13 cellular contexts compared by ENCODE assay signal in genomic region chr16:3347586-3347985, GRCh38. TPM values are rescaled to one million over a fixed set of nuclear protein-coding genes. Genes with fewer than 3 reads are reported as not detected.
A peak's percentile ranks its signal among the peaks of the same experiment; 100 is the strongest.
DNase-seq lines count a peak whose midpoint lies in the region; ATAC-seq and TF ChIP-seq lines count a peak whose summit lies in the region.
"Had no signal": no experiment of that assay in that cellular context is flagged by ENCODE, and none has a peak within 500 bp of the region (broad histone marks: within the 10 kb centered on the region; RNA-seq: fewer than 3 reads in every experiment).

No MANE protein-coding gene starts in this region.

- WGBS in trophoblast cell (ENCODE audit: extremely low coverage, insufficient coverage, insufficient read length) = no CpG with 5 or more reads among the region's 10 CpGs

- H2AK5ac ChIP-seq in trophoblast cell (ENCODE audit: low read length) = no peak overlapping the region

- H3K27ac ChIP-seq in cardiac muscle cell (peak overlapping the region; percentile 94), trophoblast cell (ENCODE audit: low read depth, low read length) (no peak overlapping the region)
- H3K27ac ChIP-seq: BLaER1 treated with 17β-estradiol and CSF1 and Interleukin-3, amounts not matched to agents 10 nM and 100 nM; HL-60 had no signal

- H3K27me3 Mint-ChIP-seq in activated CD4-positive, alpha-beta T cell treated with anti-CD3 and anti-CD28 coated beads, Interleukin-2, amount 10 ng/mL, durations not matched to agents 24 days and 14 days = no peaks in the 10 kb centered on the region

- H3K79me1 ChIP-seq in trophoblast cell (ENCODE audit: low read length) = no peaks in the 10 kb centered on the region

- H3K4me2 ChIP-seq in trophoblast cell (ENCODE audit: low read length) = no peak overlapping the region

- H2BK5ac ChIP-seq in trophoblast cell (ENCODE audit: low read depth, low read length, poor library complexity) = no peak overlapping the region

- H3K9me3 ChIP-seq in cardiac muscle cell (ENCODE audit: low read depth) = no peaks in the 10 kb centered on the region
- H3K9me3 ChIP-seq in trophoblast cell (ENCODE audit: insufficient read depth, low read depth, low read length) = peaks cover 5% of the 10 kb centered on the region

- H3K14ac ChIP-seq in trophoblast cell (ENCODE audit: low read length) = no peak overlapping the region

- no peak overlapping the region for H4K91ac ChIP-seq in trophoblast cell (ENCODE audit: low read depth, low read length)

- no peak overlapping the region for H4K12ac ChIP-seq in trophoblast cell (ENCODE audit: low read depth, low read length)

- no peaks in the 10 kb centered on the region for H3K79me2 ChIP-seq in trophoblast cell (ENCODE audit: control insufficient read depth, insufficient read depth, low read length, poor library complexity)

- H3K4me1 ChIP-seq in cardiac muscle cell (ENCODE audit: low read depth) = peaks cover 16% of the 10 kb centered on the region
- no peaks in the 10 kb centered on the region for H3K4me1 ChIP-seq in trophoblast cell (ENCODE audit: control insufficient read depth in 1 of 2, insufficient read depth in 2 of 2, low read length in 2 of 2)

- H4K8ac ChIP-seq in trophoblast cell (ENCODE audit: low read depth, low read length) = no peak overlapping the region

- no peak for DNase-seq in cardiac muscle cell (ENCODE audit: low read depth in 1 of 2, low spot score in 1 of 2)
- DNase-seq in left ventricle myocardium superior = no peak
- peak; percentile 9 for DNase-seq in SK-N-DZ (ENCODE audit: low spot score)
- DNase-seq in trophoblast cell = no peak
- DNase-seq in stimulated activated CD4-positive, alpha-beta T cell treated with anti-CD3 and anti-CD28 coated beads, Interleukin-4, amount 100 ng/mL, for 24 hours = no peak
- no peak for DNase-seq in activated CD4-positive, alpha-beta T cell treated with anti-CD3 and anti-CD28 coated beads, Interleukin-2, amount 10 ng/mL, durations not matched to agents 24 days and 14 days
- DNase-seq: 8988T; CD4-positive, CD25-positive, alpha-beta regulatory T cell; DMS53; GF-D8 had no signal

- no peak overlapping the region for H2AFZ ChIP-seq in trophoblast cell (ENCODE audit: insufficient read depth, low read length, poor library complexity)

- no peaks in the 10 kb centered on the region for H3K36me3 Mint-ChIP-seq in activated CD4-positive, alpha-beta T cell treated with anti-CD3 and anti-CD28 coated beads, Interleukin-2, amount 10 ng/mL, durations not matched to agents 24 days and 14 days (ENCODE audit: low read depth)
- H3K36me3 Mint-ChIP-seq: CD4-positive, CD25-positive, alpha-beta regulatory T cell had no signal

- no peak overlapping the region for H3K9ac ChIP-seq in trophoblast cell (ENCODE audit: low read length)
- H3K9ac ChIP-seq: BLaER1 treated with 17β-estradiol and CSF1 and Interleukin-3, amounts not matched to agents 10 nM and 100 nM had no signal

- H3K18ac ChIP-seq in trophoblast cell (ENCODE audit: low read length) = no peak overlapping the region

- H3K4me1 Mint-ChIP-seq in activated CD4-positive, alpha-beta T cell treated with anti-CD3 and anti-CD28 coated beads, Interleukin-2, amount 10 ng/mL, durations not matched to agents 24 days and 14 days = no peaks in the 10 kb centered on the region

- intact Hi-C loops in left ventricle myocardium superior (cut with micrococcal nuclease) = no loop called here
- intact Hi-C loops in activated CD4-positive, alpha-beta T cell treated with anti-CD3 and anti-CD28 coated beads, Interleukin-2, amount 10 ng/mL, durations not matched to agents 24 days and 14 days (cut with micrococcal nuclease) = no loop called here

- no peak overlapping the region for H3K27ac Mint-ChIP-seq in activated CD4-positive, alpha-beta T cell treated with anti-CD3 and anti-CD28 coated beads, Interleukin-2, amount 10 ng/mL, durations not matched to agents 24 days and 14 days
- H3K27ac Mint-ChIP-seq: CD4-positive, CD25-positive, alpha-beta regulatory T cell had no signal

- no peak overlapping the region for H2BK120ac ChIP-seq in trophoblast cell (ENCODE audit: insufficient read depth, low read length, poor library complexity)

- H3K4me3 ChIP-seq in cardiac muscle cell (no peak overlapping the region), trophoblast cell (ENCODE audit: low read depth, low read length) (peak overlapping the region; percentile 58)
- H3K4me3 ChIP-seq: BLaER1 treated with 17β-estradiol and CSF1 and Interleukin-3, amounts not matched to agents 10 nM and 100 nM had no signal

- ATAC-seq in left ventricle myocardium superior = no peak
- ATAC-seq: HCT116 had no signal

- no peak overlapping the region for H3K4ac ChIP-seq in trophoblast cell (ENCODE audit: low read depth, low read length)

- peaks cover 14% of the 10 kb centered on the region for H3K9me3 Mint-ChIP-seq in activated CD4-positive, alpha-beta T cell treated with anti-CD3 and anti-CD28 coated beads, Interleukin-2, amount 10 ng/mL, durations not matched to agents 24 days and 14 days

- H3K23ac ChIP-seq in trophoblast cell (ENCODE audit: low read length) = no peak overlapping the region

- H2BK12ac ChIP-seq in trophoblast cell (ENCODE audit: low read length) = no peak overlapping the region

- H3K27me3 ChIP-seq in cardiac muscle cell = no peaks in the 10 kb centered on the region
- H3K27me3 ChIP-seq in trophoblast cell (ENCODE audit: insufficient read depth, low read length) = no peaks in the 10 kb centered on the region
- H3K27me3 ChIP-seq: BLaER1 treated with 17β-estradiol and CSF1 and Interleukin-3, amounts not matched to agents 10 nM and 100 nM had no signal

- TF ChIP-seq CTCF in cardiac muscle cell (IDR thresholded peaks at IDR 0.05; ENCODE audit: low read depth, low read length) = no peak

- H3K36me3 ChIP-seq in cardiac muscle cell = no peaks in the 10 kb centered on the region
- H3K36me3 ChIP-seq in trophoblast cell (ENCODE audit: control insufficient read depth in 1 of 2, insufficient read depth in 2 of 2, low read length in 2 of 2) = no peaks in the 10 kb centered on the region
- H3K36me3 ChIP-seq: BLaER1 treated with 17β-estradiol and CSF1 and Interleukin-3, amounts not matched to agents 10 nM and 100 nM had no signal

- H3K4me3 Mint-ChIP-seq in activated CD4-positive, alpha-beta T cell treated with anti-CD3 and anti-CD28 coated beads, Interleukin-2, amount 10 ng/mL, durations not matched to agents 24 days and 14 days = no peak overlapping the region
- H3K4me3 Mint-ChIP-seq: CD4-positive, CD25-positive, alpha-beta regulatory T cell had no signal

RNA-seq across cellular contexts. Expression of gene OR2C1, which starts 8.1 kb away (rescaled TPM):
- total RNA-seq in cardiac muscle cell (1.1 TPM in 1 of 2 replicates, not detected in the other), left ventricle myocardium superior (not detected)
- polyA plus RNA-seq in cardiac muscle cell = 1.0 and 1.4 TPM in 2 replicates
- 0.20 TPM in 1 of 2 replicates, not detected in the other for polyA plus RNA-seq in SK-N-DZ (2014; cell fraction: cytosol; rRNA removed)
- not detected in 2 replicates for polyA plus RNA-seq in SK-N-DZ (2014; cell fraction: nucleus; rRNA removed)
- polyA plus RNA-seq in trophoblast cell (2013) = 0.04 and 0.07 TPM in 2 replicates
- not detected in 2 replicates for total RNA-seq in activated CD4-positive, alpha-beta T cell treated with anti-CD3 and anti-CD28 coated beads, Interleukin-2, amount 10 ng/mL, durations not matched to agents 24 days and 14 days
- total RNA-seq: CD4-positive, CD25-positive, alpha-beta regulatory T cell had no signal

RNA-seq across cellular contexts. Expression of gene ZNF75A, which starts 42.3 kb away (rescaled TPM):
- total RNA-seq in cardiac muscle cell = 25.3 and 37.9 TPM in 2 replicates
- 43.4 and 44.1 TPM in 2 replicates for polyA plus RNA-seq in cardiac muscle cell
- total RNA-seq in left ventricle myocardium superior = 21.1 TPM
- polyA plus RNA-seq in SK-N-DZ (2014; cell fraction: cytosol; rRNA removed) = 30.6 and 35.1 TPM in 2 replicates
- 34.6 and 41.7 TPM in 2 replicates for polyA plus RNA-seq in SK-N-DZ (2014; cell fraction: nucleus; rRNA removed)
- polyA plus RNA-seq in trophoblast cell (2013) = 17.4 and 17.5 TPM in 2 replicates
- total RNA-seq in activated CD4-positive, alpha-beta T cell treated with anti-CD3 and anti-CD28 coated beads, Interleukin-2, amount 10 ng/mL, durations not matched to agents 24 days and 14 days = 26.5 and 33.5 TPM in 2 replicates

RNA-seq across cellular contexts. Expression of gene TIGD7, which starts 42.4 kb away (rescaled TPM):
- total RNA-seq in cardiac muscle cell (8.4 and 10.8 TPM in 2 replicates), left ventricle myocardium superior (7.6 TPM)
- polyA plus RNA-seq in cardiac muscle cell = 11.0 and 12.5 TPM in 2 replicates
- polyA plus RNA-seq in SK-N-DZ (2014; cell fraction: cytosol; rRNA removed) = 9.6 and 10.4 TPM in 2 replicates
- polyA plus RNA-seq in SK-N-DZ (2014; cell fraction: nucleus; rRNA removed) = 7.1 and 7.9 TPM in 2 replicates
- polyA plus RNA-seq in trophoblast cell (2013) = 1.8 and 2.1 TPM in 2 replicates
- total RNA-seq in activated CD4-positive, alpha-beta T cell treated with anti-CD3 and anti-CD28 coated beads, Interleukin-2, amount 10 ng/mL, durations not matched to agents 24 days and 14 days = 2.3 and 3.2 TPM in 2 replicates

RNA-seq across cellular contexts. Expression of gene ZSCAN32, which starts 53.2 kb away (rescaled TPM):
- total RNA-seq in cardiac muscle cell (17.1 and 19.8 TPM in 2 replicates), left ventricle myocardium superior (5.5 TPM)
- 12.3 and 13.7 TPM in 2 replicates for polyA plus RNA-seq in cardiac muscle cell
- 15.7 and 20.2 TPM in 2 replicates for polyA plus RNA-seq in SK-N-DZ (2014; cell fraction: cytosol; rRNA removed)
- 19.9 and 23.0 TPM in 2 replicates for polyA plus RNA-seq in SK-N-DZ (2014; cell fraction: nucleus; rRNA removed)
- 8.3 and 9.3 TPM in 2 replicates for polyA plus RNA-seq in trophoblast cell (2013)
- total RNA-seq in activated CD4-positive, alpha-beta T cell treated with anti-CD3 and anti-CD28 coated beads, Interleukin-2, amount 10 ng/mL, durations not matched to agents 24 days and 14 days = 16.8 and 17.9 TPM in 2 replicates

RNA-seq across cellular contexts. Expression of gene ZNF174, which starts 53.4 kb away (rescaled TPM):
- total RNA-seq in cardiac muscle cell = 32.0 and 33.5 TPM in 2 replicates
- 31.4 and 33.1 TPM in 2 replicates for polyA plus RNA-seq in cardiac muscle cell
- total RNA-seq in left ventricle myocardium superior = 9.9 TPM
- polyA plus RNA-seq in SK-N-DZ (2014; cell fraction: cytosol; rRNA removed) = 12.0 and 13.4 TPM in 2 replicates
- 8.6 and 17.7 TPM in 2 replicates for polyA plus RNA-seq in SK-N-DZ (2014; cell fraction: nucleus; rRNA removed)
- 6.0 and 6.1 TPM in 2 replicates for polyA plus RNA-seq in trophoblast cell (2013)
- total RNA-seq in activated CD4-positive, alpha-beta T cell treated with anti-CD3 and anti-CD28 coated beads, Interleukin-2, amount 10 ng/mL, durations not matched to agents 24 days and 14 days = 10.1 and 11.4 TPM in 2 replicates
